Comparison of ENCODE assay signal across 21 cellular contexts in genomic region chr5:139833525-139833924, GRCh38. TPM values are rescaled to one million over a fixed set of nuclear protein-coding genes. Genes with fewer than 3 reads are reported as not detected.
DNase-seq lines count a peak whose midpoint lies in the region; ATAC-seq, FAIRE-seq and TF ChIP-seq lines count a peak whose summit lies in the region.
"Had no signal": no experiment of that assay in that cellular context is flagged by ENCODE, and none has a peak within 500 bp of the region (broad histone marks: within the 10 kb centered on the region; RNA-seq: fewer than 3 reads in every experiment).

No MANE protein-coding gene starts in this region.

- TF ChIP-seq CTCF in HepG2 (CRISPR knock-in tag; IDR thresholded peaks at IDR 0.05) (no peak), right lobe of liver (IDR thresholded peaks at IDR 0.05) (no peak), A549 (IDR thresholded peaks at IDR 0.05) (no peak), IMR-90 (conservative IDR thresholded peaks at IDR 0.05; ENCODE audit: low read depth, low read length) (no peak), bronchial epithelial cell (IDR thresholded peaks at IDR 0.05; ENCODE audit: insufficient read depth, low read length, severe bottlenecking) (no peak)

- H3K4me2 ChIP-seq in HepG2 (ENCODE audit: low read depth, low read length) (no peak overlapping the region), A549 (no peak overlapping the region), IMR-90 (ENCODE audit: low read depth, low read length) (no peak overlapping the region)

- no peak for TF ChIP-seq POLR2A in HepG2 (IDR thresholded peaks at IDR 0.05; ENCODE audit: insufficient read depth in 1 of 2, low read depth in 2 of 2, low read length in 2 of 2)
- no peak for TF ChIP-seq POLR2A in right lobe of liver (IDR thresholded peaks at IDR 0.05)
- no peak for TF ChIP-seq POLR2A in A549 (IDR thresholded peaks at IDR 0.05; ENCODE audit: low read length)
- no peak for TF ChIP-seq POLR2A in IMR-90 (IDR thresholded peaks at IDR 0.05; ENCODE audit: low read depth, low read length)

- H3K14ac ChIP-seq in IMR-90 (replicated peaks; ENCODE audit: low read depth, low read length): no peak overlapping the region

- no peak overlapping the region for H2BK20ac ChIP-seq in IMR-90 (ENCODE audit: low read depth, low read length)

- no peak overlapping the region for H3K4ac ChIP-seq in IMR-90 (ENCODE audit: low read depth, low read length)

- H3K27ac ChIP-seq in HepG2 (ENCODE audit: extremely low read length, insufficient read depth, low read length) (no peak overlapping the region), right lobe of liver (no peak overlapping the region), A549 (no peak overlapping the region), IMR-90 (ENCODE audit: insufficient read depth, low read length) (no peak overlapping the region)
- H3K27ac ChIP-seq: GM23248 had no signal

- H3K4me1 Mint-ChIP-seq in activated CD4-positive, alpha-beta memory T cell treated with anti-CD3 and anti-CD28 coated beads, Interleukin-2, amount 10 ng/mL, durations not matched to agents 7 days and 5 days: no peaks in the 10 kb centered on the region
- H3K4me1 Mint-ChIP-seq: CD4-positive, CD25-positive, alpha-beta regulatory T cell had no signal

- H3K27me3 Mint-ChIP-seq in activated CD4-positive, alpha-beta memory T cell treated with anti-CD3 and anti-CD28 coated beads, Interleukin-2, amount 10 ng/mL, durations not matched to agents 7 days and 5 days: peaks cover 33% of the 10 kb centered on the region

- CTCF ChIA-PET in HepG2 (lab: Yijun Ruan, JAX; ENCODE audit: low intra/inter-chr PET ratio, low total read pairs) (no interaction called here), A549 (lab: Yijun Ruan, JAX) (interaction anchor here (1.1 to 3.0 kb wide), 8 partner anchors 8 to 135 kb away, joined by 3 to 12 read pairs (median 4); no protein-coding TSS in a partner anchor), IMR-90 (lab: Yijun Ruan, JAX) (no interaction called here)
- CTCF ChIA-PET in activated CD4-positive, alpha-beta memory T cell treated with anti-CD3 and anti-CD28 coated beads, Interleukin-2, amount 10 ng/mL, durations not matched to agents 7 days and 5 days (lab: Charles Lee): no interaction called here

- no peaks in the 10 kb centered on the region for H3K36me3 Mint-ChIP-seq in activated CD4-positive, alpha-beta memory T cell treated with anti-CD3 and anti-CD28 coated beads, Interleukin-2, amount 10 ng/mL, durations not matched to agents 7 days and 5 days (ENCODE audit: low read depth)
- H3K36me3 Mint-ChIP-seq: CD4-positive, CD25-positive, alpha-beta regulatory T cell; CD8-positive, alpha-beta T cell had no signal

- no peak overlapping the region for H2AFZ ChIP-seq in HepG2 (ENCODE audit: low read length)
- no peak overlapping the region for H2AFZ ChIP-seq in IMR-90 (replicated peaks; ENCODE audit: low read length, poor library complexity)
- H2AFZ ChIP-seq: GM23248 had no signal

- no peak overlapping the region for H4K5ac ChIP-seq in IMR-90 (ENCODE audit: low read depth, low read length)

- peaks cover 4 to 11% of the 10 kb centered on the region in 2 experiments; a peak in 1 of 5 replicates for H3K27me3 ChIP-seq in HepG2 (ENCODE audit: control insufficient read depth in 1 of 2, insufficient read depth in 2 of 2, low read length in 2 of 2)
- no peaks in the 10 kb centered on the region for H3K27me3 ChIP-seq in right lobe of liver
- H3K27me3 ChIP-seq in IMR-90 (ENCODE audit: control insufficient read depth, insufficient read depth, low read length): peaks cover 17% of the 10 kb centered on the region
- H3K27me3 ChIP-seq in bronchial epithelial cell (ENCODE audit: control insufficient read depth, insufficient read depth, low read length): peaks cover 3% of the 10 kb centered on the region

- H3K36me3 ChIP-seq in HepG2 (replicated peaks in 1 of 2; ENCODE audit: control insufficient read depth in 1 of 2, insufficient read depth in 2 of 2, low read length in 2 of 2) (no peaks in the 10 kb centered on the region), right lobe of liver (no peaks in the 10 kb centered on the region), IMR-90 (ENCODE audit: control insufficient read depth, insufficient read depth, low read length) (no peaks in the 10 kb centered on the region), bronchial epithelial cell (ENCODE audit: control insufficient read depth, insufficient read depth, low read length) (no peaks in the 10 kb centered on the region)

- H3K79me2 ChIP-seq in HepG2 (ENCODE audit: insufficient read depth, low read length): no peaks in the 10 kb centered on the region

- BruUV-seq in HepG2 (replicated peaks; lab: Mats Ljungman, UMichigan) (no TSS peak), IMR-90 (replicated peaks; lab: Mats Ljungman, UMichigan) (no TSS peak)

- no peaks in the 10 kb centered on the region for H3K9me1 ChIP-seq in IMR-90 (ENCODE audit: insufficient read depth, low read length)

- H2AK9ac ChIP-seq in IMR-90 (replicated peaks; ENCODE audit: low read depth, low read length, poor library complexity): no peak overlapping the region

- no peak overlapping the region for H3K9ac ChIP-seq in HepG2 (ENCODE audit: insufficient read depth, low read depth, low read length)
- H3K9ac ChIP-seq in IMR-90 (ENCODE audit: low read depth, low read length): no peak overlapping the region
- H3K9ac ChIP-seq: GM23248 had no signal

- no peaks in the 10 kb centered on the region for H3K9me3 Mint-ChIP-seq in activated CD4-positive, alpha-beta memory T cell treated with anti-CD3 and anti-CD28 coated beads, Interleukin-2, amount 10 ng/mL, durations not matched to agents 7 days and 5 days
- H3K9me3 Mint-ChIP-seq: CD8-positive, alpha-beta T cell had no signal

- intact Hi-C loops in HepG2 (cut with micrococcal nuclease; ENCODE audit: unreplicated experiment): no loop called here
- intact Hi-C loops in right lobe of liver (cut with DNase I): no loop called here
- intact Hi-C loops in IMR-90 (cut with micrococcal nuclease): no loop called here

- no peak overlapping the region for H3K27ac Mint-ChIP-seq in activated CD4-positive, alpha-beta memory T cell treated with anti-CD3 and anti-CD28 coated beads, Interleukin-2, amount 10 ng/mL, durations not matched to agents 7 days and 5 days
- H3K27ac Mint-ChIP-seq: CD4-positive, CD25-positive, alpha-beta regulatory T cell; CD8-positive, alpha-beta T cell had no signal

- no peak overlapping the region for H3K56ac ChIP-seq in IMR-90 (ENCODE audit: extremely low read depth, insufficient read depth, low read length)

- TF ChIP-seq RAD21 in HepG2 (CRISPR knock-in tag; IDR thresholded peaks at IDR 0.05): no peak
- no peak for TF ChIP-seq RAD21 in A549 (conservative IDR thresholded peaks at IDR 0.05 in 1 of 2, IDR thresholded peaks at IDR 0.05 in 1 of 2)
- TF ChIP-seq RAD21 in IMR-90 (IDR thresholded peaks at IDR 0.05; ENCODE audit: low read length): no peak

- no peak overlapping the region for H3K18ac ChIP-seq in IMR-90 (ENCODE audit: low read depth, low read length)

- in situ Hi-C loops in HepG2 (cut with HindIII; ENCODE audit: extremely low pct_ligation_motif_present, low pct_unique_long_range_greater_than_20kb): no loop called here
- in situ Hi-C loops in IMR-90 (cut with MboI; ENCODE audit: low sequenced_read_pairs): no loop called here

- no peaks in the 10 kb centered on the region for H3K79me1 ChIP-seq in IMR-90 (ENCODE audit: low read depth in 1 of 2, low read length in 2 of 2)

- H3K4me3 Mint-ChIP-seq in activated CD4-positive, alpha-beta memory T cell treated with anti-CD3 and anti-CD28 coated beads, Interleukin-2, amount 10 ng/mL, durations not matched to agents 7 days and 5 days: no peak overlapping the region
- H3K4me3 Mint-ChIP-seq: CD8-positive, alpha-beta T cell had no signal

- no peak overlapping the region for H3K23ac ChIP-seq in IMR-90 (ENCODE audit: low read depth, low read length)

- no peaks in the 10 kb centered on the region for H4K20me1 ChIP-seq in HepG2 (ENCODE audit: insufficient read depth, low read length)
- no peaks in the 10 kb centered on the region for H4K20me1 ChIP-seq in IMR-90 (ENCODE audit: insufficient read depth, low read length)

- H2BK120ac ChIP-seq in IMR-90 (ENCODE audit: low read depth, low read length): no peak overlapping the region

- POLR2A ChIA-PET in HepG2 (lab: Yijun Ruan, JAX) (no interaction called here), A549 (lab: Yijun Ruan, JAX) (no interaction called here), IMR-90 (lab: Charles Lee; ENCODE audit: unreplicated experiment) (no interaction called here)
- POLR2A ChIA-PET in activated CD4-positive, alpha-beta memory T cell treated with anti-CD3 and anti-CD28 coated beads, Interleukin-2, amount 10 ng/mL, durations not matched to agents 7 days and 5 days (lab: Charles Lee): no interaction called here

- no peak for DNase-seq in HepG2 (ENCODE audit: low spot score)
- no peak for DNase-seq in right lobe of liver
- no peak for DNase-seq in A549 (ENCODE audit: low read depth in 1 of 2, low spot score in 1 of 2)
- DNase-seq in IMR-90: no peak
- DNase-seq in bronchial epithelial cell (ENCODE audit: low read depth): no peak
- no peak for DNase-seq in stimulated activated CD4-positive, alpha-beta T cell treated with anti-CD3 and anti-CD28 coated beads, Interleukin-2, amount 100 ng/mL, for 24 hours
- DNase-seq in anterior cingulate cortex (lab: John Stamatoyannopoulos, UW): no peak
- DNase-seq in activated CD4-positive, alpha-beta memory T cell treated with anti-CD3 and anti-CD28 coated beads, Interleukin-2, amount 10 ng/mL, durations not matched to agents 7 days and 5 days: no peak
- DNase-seq: 8988T; C1 segment of cervical spinal cord; CD4-positive, CD25-positive, alpha-beta regulatory T cell; CD8-positive, alpha-beta T cell; DMS153; DND-41; GM23248; H7; HCEC 1CT had no signal

- no peak overlapping the region for H4K8ac ChIP-seq in IMR-90 (ENCODE audit: low read depth in 2 of 2, low read length in 2 of 2)

- H3K4me1 ChIP-seq in HepG2 (ENCODE audit: insufficient read depth, low read length) (no peaks in the 10 kb centered on the region), right lobe of liver (no peaks in the 10 kb centered on the region), A549 (no peaks in the 10 kb centered on the region), IMR-90 (ENCODE audit: control insufficient read depth, insufficient read depth, low read length) (no peaks in the 10 kb centered on the region)
- H3K4me1 ChIP-seq: Caco-2 had no signal

- H3K4me3 ChIP-seq in HepG2 (replicated peaks in 1 of 3; ENCODE audit: insufficient read depth in 1 of 3, low read depth in 2 of 3, low read length in 3 of 3) (no peak overlapping the region), right lobe of liver (no peak overlapping the region), A549 (no peak overlapping the region), IMR-90 (ENCODE audit: insufficient read depth, low read depth, low read length) (no peak overlapping the region), bronchial epithelial cell (ENCODE audit: low read depth, low read length) (no peak overlapping the region)
- H3K4me3 ChIP-seq: GM23248 had no signal

- H2AK5ac ChIP-seq in IMR-90 (ENCODE audit: low read depth, low read length): no peak overlapping the region

- H3K9me3 ChIP-seq in HepG2 (ENCODE audit: low read length) (no peaks in the 10 kb centered on the region), right lobe of liver (no peaks in the 10 kb centered on the region), A549 (no peaks in the 10 kb centered on the region), IMR-90 (ENCODE audit: control insufficient read depth, insufficient read depth, low read length) (no peaks in the 10 kb centered on the region)
- H3K9me3 ChIP-seq: Caco-2 had no signal

- no peak for ATAC-seq in HepG2
- ATAC-seq in right lobe of liver: no peak
- ATAC-seq in A549: no peak
- ATAC-seq in IMR-90 (ENCODE audit: low read depth): no peak
- ATAC-seq: CD8-positive, alpha-beta T cell had no signal

- no peak overlapping the region for H2BK15ac ChIP-seq in IMR-90 (ENCODE audit: low read depth, low read length)

- FAIRE-seq in HepG2 (lab: Jason Lieb, UNC): no peak
- no peak for FAIRE-seq in A549 (lab: Jason Lieb, UNC)
- FAIRE-seq in bronchial epithelial cell (lab: Jason Lieb, UNC): peak; percentile 52
- FAIRE-seq: G401.6, GM12892, H1 had no signal

- WGBS in HepG2 (ENCODE audit: low lambda C conversion rate): 20% methylated on average over 3 of the region's 3 CpGs
- WGBS in right lobe of liver (ENCODE audit: insufficient coverage, low coverage, low lambda C conversion rate, missing lambda C conversion rate): 29% methylated on average over 3 of the region's 3 CpGs
- WGBS in A549 (ENCODE audit: missing lambda C conversion rate): 0% methylated on average over 3 of the region's 3 CpGs
- WGBS in IMR-90 (ENCODE audit: extremely low coverage in 2 of 2, insufficient read length in 1 of 2), 2 experiments: no CpG with 5 or more reads among the region's 3 CpGs

- H4K91ac ChIP-seq in IMR-90 (ENCODE audit: insufficient read depth, low read depth, low read length): no peak overlapping the region

- dilution Hi-C loops in IMR-90 (cut with HindIII; ENCODE audit: low sequenced_read_pairs, unreplicated experiment): no loop called here

- TF ChIP-seq EP300 in HepG2 (IDR thresholded peaks at IDR 0.05; ENCODE audit: low read depth in 2 of 2, low read length in 2 of 2) (no peak), HepG2 (CRISPR knock-in tag; IDR thresholded peaks at IDR 0.05; ENCODE audit: borderline replicate concordance) (no peak), A549 (IDR thresholded peaks at IDR 0.05) (no peak)

- no peak overlapping the region for H2BK5ac ChIP-seq in IMR-90 (ENCODE audit: low read depth, low read length, poor library complexity, severe bottlenecking)

RNA-seq across cellular contexts. Expression of gene PSD2, which starts 37.9 kb away (rescaled TPM):
- total RNA-seq in HepG2 (2016; rRNA removed; fragmentation: Illumina TruSeq; extraction: Trizol) (not detected in 2 replicates), right lobe of liver (under 1 TPM in 3 of 6 experiments, not detected in 3; 0.04 to 0.07 (median 0.07) TPM), IMR-90 (2012; rRNA removed) (not detected in 2 replicates), bronchial epithelial cell (under 0.01 TPM in 1 of 2 replicates, not detected in the other)
- total RNA-seq in HepG2 (2016; cell fraction: cytosol; rRNA removed; fragmentation: Illumina TruSeq; extraction: Trizol; ENCODE audit: low read depth): not detected in 2 replicates
- total RNA-seq in HepG2 (2016; cell fraction: insoluble cytoplasmic fraction; rRNA removed; fragmentation: Illumina TruSeq; extraction: Trizol): not detected in 2 replicates
- total RNA-seq in HepG2 (2016; cell fraction: membrane; rRNA removed; fragmentation: Illumina TruSeq; extraction: Trizol): not detected in 2 replicates
- 0.09 TPM in 1 of 2 replicates, not detected in the other for total RNA-seq in HepG2 (2016; cell fraction: nucleus; rRNA removed; fragmentation: Illumina TruSeq; extraction: Trizol)
- polyA plus RNA-seq in HepG2 (2011; rRNA removed) (0.07 and 0.13 TPM in 2 replicates), A549 (2011; rRNA removed) (0.03 TPM in 1 of 2 replicates, not detected in the other), A549 (2017; fragmentation: RNase III; extraction: RNeasy Plus Mini Kit Qiagen cat#74134 plus additional on column Dnase treatment) (0.03 to 0.05 TPM (median 0.03 TPM) in 3 replicates), IMR-90 (2012; rRNA removed) (0.03 and 0.05 TPM in 2 replicates)
- polyA plus RNA-seq in HepG2 (2011; cell fraction: cytosol; rRNA removed): 0.04 and 0.06 TPM in 2 replicates
- 0.16 and 0.32 TPM in 2 replicates for polyA plus RNA-seq in HepG2 (2011; cell fraction: nucleus; rRNA removed)
- polyA plus RNA-seq in HepG2 (2012): 0.07 and 0.13 TPM in 2 replicates
- polyA plus RNA-seq in HepG2 (2016; cell fraction: cytosol; fragmentation: Illumina TruSeq; extraction: Trizol; ENCODE audit: low read depth): not detected in 2 replicates
- polyA plus RNA-seq in HepG2 (2016; cell fraction: insoluble cytoplasmic fraction; fragmentation: Illumina TruSeq; extraction: Trizol; ENCODE audit: low read depth): not detected in 2 replicates
- polyA plus RNA-seq in HepG2 (2016; cell fraction: membrane; fragmentation: Illumina TruSeq; extraction: Trizol; ENCODE audit: low read depth): not detected in 2 replicates
- 0.10 TPM in 1 of 2 replicates, not detected in the other for polyA plus RNA-seq in HepG2 (2016; cell fraction: nucleus; fragmentation: Illumina TruSeq; extraction: Trizol; ENCODE audit: insufficient read depth, low read depth)
- 0.10 TPM in 1 of 2 replicates, not detected in the other for polyA minus RNA-seq in HepG2 (2011; rRNA and poly(A)+ RNA removed; ENCODE audit: low replicate concordance)
- not detected in 2 replicates for polyA minus RNA-seq in HepG2 (2011; cell fraction: cytosol; rRNA and poly(A)+ RNA removed)
- 0.12 TPM in 1 of 2 replicates, not detected in the other for polyA minus RNA-seq in HepG2 (2011; cell fraction: nucleus; rRNA and poly(A)+ RNA removed)
- polyA plus RNA-seq in A549 (2012; cell fraction: cytosol; rRNA removed): 0.01 TPM in 2 replicates
- 0.02 and 0.11 TPM in 2 replicates for polyA plus RNA-seq in A549 (2012; cell fraction: nucleus; rRNA removed)
- 0.08 TPM in 1 of 2 replicates, not detected in the other for polyA minus RNA-seq in A549 (2011; rRNA and poly(A)+ RNA removed)
- 0.03 and 0.06 TPM in 2 replicates for polyA plus RNA-seq in IMR-90 (2012; cell fraction: cytosol; rRNA removed)
- polyA plus RNA-seq in IMR-90 (2012; cell fraction: nucleus; rRNA removed; ENCODE audit: low replicate concordance): 0.11 and 0.16 TPM in 2 replicates
- not detected for total RNA-seq in activated CD4-positive, alpha-beta memory T cell treated with anti-CD3 and anti-CD28 coated beads, Interleukin-2, amount 10 ng/mL, durations not matched to agents 7 days and 5 days
- total RNA-seq: CD4-positive, CD25-positive, alpha-beta regulatory T cell had no signal
- polyA plus RNA-seq: CD4-positive, CD25-positive, alpha-beta regulatory T cell; GM23248 had no signal

Comparison
In these comparisons a context has a peak if more than half of its experiments do, and no peak if none do; other contexts are left out.
1. Of the 38 proteins assayed by ChIP-seq in both HepG2 and A549: peak only in HepG2: none; only in A549: none; in both: MAFK; in neither: 37.